1 cellular context compared by ENCODE assay signal in the genomic region with DNA sequence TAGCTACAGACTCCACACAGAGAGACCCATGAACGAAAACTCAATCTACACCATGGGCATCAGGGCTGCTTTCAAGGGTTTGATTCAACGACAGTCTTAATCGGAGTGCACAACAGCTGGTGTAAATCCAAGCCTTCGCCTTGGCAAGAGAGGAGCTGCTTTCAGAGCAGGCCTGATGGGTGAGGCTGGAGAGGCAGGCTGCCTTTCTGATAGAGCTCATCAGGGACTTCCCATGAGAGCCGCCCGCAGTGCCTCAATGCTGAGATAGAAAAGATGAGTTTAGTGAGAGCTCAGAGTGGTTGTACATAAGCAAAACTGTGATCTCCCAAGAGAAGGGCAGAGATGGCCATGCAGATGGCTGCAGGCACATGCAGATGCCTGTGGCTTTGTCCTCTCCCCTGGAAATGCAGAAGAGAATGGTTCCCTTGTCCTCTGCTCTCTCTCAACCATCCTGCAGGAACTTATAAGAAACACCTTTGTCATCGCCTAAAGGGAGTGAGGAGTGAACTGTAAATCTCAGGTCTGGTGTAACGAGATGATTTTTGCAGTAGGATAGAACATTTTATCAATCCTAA.
TF ChIP-seq lines count a peak whose summit lies in the region.

No MANE protein-coding gene starts in this region.

TF ChIP-seq in HepG2, 621 proteins besides CTCF, POLR2A, EP300 and RAD21 (continued from another document):
- TF ChIP-seq, protein P1, sequence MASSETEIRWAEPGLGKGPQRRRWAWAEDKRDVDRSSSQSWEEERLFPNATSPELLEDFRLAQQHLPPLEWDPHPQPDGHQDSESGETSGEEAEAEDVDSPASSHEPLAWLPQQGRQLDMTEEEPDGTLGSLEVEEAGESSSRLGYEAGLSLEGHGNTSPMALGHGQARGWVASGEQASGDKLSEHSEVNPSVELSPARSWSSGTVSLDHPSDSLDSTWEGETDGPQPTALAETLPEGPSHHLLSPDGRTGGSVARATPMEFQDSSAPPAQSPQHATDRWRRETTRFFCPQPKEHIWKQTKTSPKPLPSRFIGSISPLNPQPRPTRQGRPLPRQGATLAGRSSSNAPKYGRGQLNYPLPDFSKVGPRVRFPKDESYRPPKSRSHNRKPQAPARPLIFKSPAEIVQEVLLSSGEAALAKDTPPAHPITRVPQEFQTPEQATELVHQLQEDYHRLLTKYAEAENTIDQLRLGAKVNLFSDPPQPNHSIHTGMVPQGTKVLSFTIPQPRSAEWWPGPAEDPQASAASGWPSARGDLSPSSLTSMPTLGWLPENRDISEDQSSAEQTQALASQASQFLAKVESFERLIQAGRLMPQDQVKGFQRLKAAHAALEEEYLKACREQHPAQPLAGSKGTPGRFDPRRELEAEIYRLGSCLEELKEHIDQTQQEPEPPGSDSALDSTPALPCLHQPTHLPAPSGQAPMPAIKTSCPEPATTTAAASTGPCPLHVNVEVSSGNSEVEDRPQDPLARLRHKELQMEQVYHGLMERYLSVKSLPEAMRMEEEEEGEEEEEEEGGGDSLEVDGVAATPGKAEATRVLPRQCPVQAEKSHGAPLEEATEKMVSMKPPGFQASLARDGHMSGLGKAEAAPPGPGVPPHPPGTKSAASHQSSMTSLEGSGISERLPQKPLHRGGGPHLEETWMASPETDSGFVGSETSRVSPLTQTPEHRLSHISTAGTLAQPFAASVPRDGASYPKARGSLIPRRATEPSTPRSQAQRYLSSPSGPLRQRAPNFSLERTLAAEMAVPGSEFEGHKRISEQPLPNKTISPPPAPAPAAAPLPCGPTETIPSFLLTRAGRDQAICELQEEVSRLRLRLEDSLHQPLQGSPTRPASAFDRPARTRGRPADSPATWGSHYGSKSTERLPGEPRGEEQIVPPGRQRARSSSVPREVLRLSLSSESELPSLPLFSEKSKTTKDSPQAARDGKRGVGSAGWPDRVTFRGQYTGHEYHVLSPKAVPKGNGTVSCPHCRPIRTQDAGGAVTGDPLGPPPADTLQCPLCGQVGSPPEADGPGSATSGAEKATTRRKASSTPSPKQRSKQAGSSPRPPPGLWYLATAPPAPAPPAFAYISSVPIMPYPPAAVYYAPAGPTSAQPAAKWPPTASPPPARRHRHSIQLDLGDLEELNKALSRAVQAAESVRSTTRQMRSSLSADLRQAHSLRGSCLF (CRISPR knock-in tag; IDR thresholded peaks at IDR 0.05; ENCODE audit: borderline replicate concordance): no peak
- TF ChIP-seq HINFP (CRISPR knock-in tag; IDR thresholded peaks at IDR 0.05; ENCODE audit: low read depth): no peak
- TF ChIP-seq ATM (IDR thresholded peaks at IDR 0.05; ENCODE audit: borderline replicate concordance): no peak
- TF ChIP-seq MBNL3 (CRISPR knock-in tag; conservative IDR thresholded peaks at IDR 0.05): no peak
- TF ChIP-seq, protein P2, sequence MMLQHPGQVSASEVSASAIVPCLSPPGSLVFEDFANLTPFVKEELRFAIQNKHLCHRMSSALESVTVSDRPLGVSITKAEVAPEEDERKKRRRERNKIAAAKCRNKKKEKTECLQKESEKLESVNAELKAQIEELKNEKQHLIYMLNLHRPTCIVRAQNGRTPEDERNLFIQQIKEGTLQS (CRISPR knock-in tag; IDR thresholded peaks at IDR 0.05): no peak
- TF ChIP-seq RBM22 (optimal IDR thresholded peaks at IDR 0.05; ENCODE audit: low read length): no peak
- no peak for TF ChIP-seq ATF7-NPFF (CRISPR knock-in tag; IDR thresholded peaks at IDR 0.05; ENCODE audit: low read depth)
- no peak for TF ChIP-seq ZNF563 (CRISPR knock-in tag; IDR thresholded peaks at IDR 0.05)
- TF ChIP-seq THRA (CRISPR knock-in tag; IDR thresholded peaks at IDR 0.05; ENCODE audit: borderline replicate concordance): no peak
